Comparison of ENCODE assay signal across 8 cellular contexts in the genomic region with DNA sequence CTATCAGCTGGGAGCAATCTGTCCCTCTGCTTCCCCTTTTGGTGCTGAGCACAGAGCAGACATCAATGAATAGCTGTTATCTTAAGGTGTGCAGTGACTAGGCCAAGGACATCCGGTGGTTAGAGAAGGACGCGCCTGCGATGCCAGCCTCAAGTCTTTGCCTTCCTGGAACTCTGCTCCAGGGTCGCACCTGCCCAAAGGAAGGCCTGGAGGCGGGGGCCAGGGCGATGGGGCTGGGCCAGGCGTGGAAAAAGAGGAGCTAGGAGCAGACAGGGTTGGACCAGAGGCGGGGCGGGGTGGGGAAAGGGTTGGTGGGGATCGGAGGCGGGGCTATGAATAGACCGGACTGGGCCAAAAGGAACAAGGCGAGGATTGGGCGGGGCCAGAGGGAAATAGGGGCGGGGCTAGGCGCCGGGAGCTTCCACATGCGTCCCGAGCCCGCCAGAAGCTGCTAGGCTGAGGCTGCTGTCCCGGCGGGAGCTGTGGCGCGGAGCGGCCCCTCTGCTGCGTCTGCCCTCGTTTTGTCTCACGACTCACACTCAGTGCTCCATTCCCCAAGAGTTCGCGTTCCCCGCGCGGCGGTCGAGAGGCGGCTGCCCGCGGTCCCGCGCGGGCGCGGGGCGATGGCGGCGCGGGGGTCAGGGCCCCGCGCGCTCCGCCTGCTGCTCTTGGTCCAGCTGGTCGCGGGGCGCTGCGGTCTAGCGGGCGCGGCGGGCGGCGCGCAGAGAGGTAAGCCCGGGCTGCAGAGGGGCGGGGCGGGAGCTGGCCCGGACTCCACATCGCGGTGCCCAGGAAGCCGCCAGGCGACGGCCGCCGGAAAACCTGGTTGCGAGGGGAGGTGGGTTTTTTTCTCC. TPM values are rescaled to one million over a fixed set of nuclear protein-coding genes. Genes with fewer than 3 reads are reported as not detected.
A peak's percentile ranks its signal among the peaks of the same experiment; 100 is the strongest.
DNase-seq lines count a peak whose midpoint lies in the region; ATAC-seq and TF ChIP-seq lines count a peak whose summit lies in the region.

CHRNA5 (plus strand) TSS at position 424 of the 854 bp plus-strand sequence; CDS start at position 624, 200 bp downstream.

- peaks cover 26% of the 10 kb centered on the region for H3K4me1 Mint-ChIP-seq in activated CD4-positive, alpha-beta T cell treated with anti-CD3 and anti-CD28 coated beads, Interleukin-2, amount 10 ng/mL, durations not matched to agents 7 days and 5 days

- peaks cover 0 to 6% of the 10 kb centered on the region in 2 donors for H3K27me3 ChIP-seq in duodenal mucosa (ENCODE audit: control insufficient read depth in 1 of 2, insufficient read depth in 2 of 2, low read length in 2 of 2)

- H3K9me3 Mint-ChIP-seq in activated CD4-positive, alpha-beta T cell treated with anti-CD3 and anti-CD28 coated beads, Interleukin-2, amount 10 ng/mL, durations not matched to agents 7 days and 5 days = no peaks in the 10 kb centered on the region

- H3K9ac ChIP-seq in duodenal mucosa (ENCODE audit: low read depth in 1 of 2, low read length in 2 of 2) = peak within 1 kb of the TSS; percentile 68 to 77

- H3K27me3 Mint-ChIP-seq in activated CD4-positive, alpha-beta T cell treated with anti-CD3 and anti-CD28 coated beads, Interleukin-2, amount 10 ng/mL, durations not matched to agents 7 days and 5 days = peaks cover 28% of the 10 kb centered on the region

- TF ChIP-seq CTCF in AG09319 (IDR thresholded peaks at IDR 0.05; ENCODE audit: low read depth, low read length) = no peak

- H3K36me3 Mint-ChIP-seq in activated CD4-positive, alpha-beta T cell treated with anti-CD3 and anti-CD28 coated beads, Interleukin-2, amount 10 ng/mL, durations not matched to agents 7 days and 5 days (ENCODE audit: low read depth) = no peaks in the 10 kb centered on the region

- H3K4me1 ChIP-seq in duodenal mucosa (ENCODE audit: control insufficient read depth in 1 of 2, insufficient read depth in 2 of 2, low read length in 2 of 2) = peaks cover 7 to 17% of the 10 kb centered on the region in 2 donors

- peak within 1 kb of the TSS; percentile 76 to 82 for H3K4me3 ChIP-seq in duodenal mucosa (ENCODE audit: low read depth in 1 of 2, low read length in 2 of 2)

- ATAC-seq in GM19043 (IDR thresholded peaks at IDR 0.05; ENCODE audit: low read depth, unreplicated experiment) = peak; percentile 66
- ATAC-seq in HG03439 (IDR thresholded peaks at IDR 0.05; ENCODE audit: unreplicated experiment) = peak; percentile 68

- DNase-seq in AG09319 (ENCODE audit: extremely low read depth, low read depth) (peak; percentile 27), NCI-H524 (lab: John Stamatoyannopoulos, UW) (peak; percentile 79 to 90), lung microvascular endothelial cell (ENCODE audit: low read depth in 2 of 2) (peak; percentile 76 to 80)
- peak; percentile 69 for DNase-seq in activated CD4-positive, alpha-beta T cell treated with anti-CD3 and anti-CD28 coated beads, Interleukin-2, amount 10 ng/mL, durations not matched to agents 7 days and 5 days
- DNase-seq in stimulated activated CD8-positive, alpha-beta memory T cell treated with anti-CD3 and anti-CD28 coated beads, Interleukin-15, amount 100 ng/mL, for 24 hours (ENCODE audit: low read depth) = peak; percentile 57

- no peak within 1 kb of the TSS for H3K27ac ChIP-seq in duodenal mucosa (ENCODE audit: low read depth, low read length)

- H3K9me3 ChIP-seq in duodenal mucosa (ENCODE audit: control insufficient read depth in 1 of 2, low read length in 2 of 2) = no peaks in the 10 kb centered on the region

- H3K27ac Mint-ChIP-seq in activated CD4-positive, alpha-beta T cell treated with anti-CD3 and anti-CD28 coated beads, Interleukin-2, amount 10 ng/mL, durations not matched to agents 7 days and 5 days = peak within 1 kb of the TSS; percentile 83

- H3K36me3 ChIP-seq in duodenal mucosa (ENCODE audit: control insufficient read depth in 1 of 2, insufficient read depth in 2 of 2, low read length in 2 of 2) = no peaks in the 10 kb centered on the region

- CTCF ChIA-PET in activated CD4-positive, alpha-beta T cell treated with anti-CD3 and anti-CD28 coated beads, Interleukin-2, amount 10 ng/mL, durations not matched to agents 7 days and 5 days (lab: Charles Lee) = interaction anchor here (1.0 to 2.6 kb wide), 5 partner anchors 13 to 146 kb away, joined by 3 to 11 read pairs (median 4); no protein-coding TSS in a partner anchor

- POLR2A ChIA-PET in activated CD4-positive, alpha-beta T cell treated with anti-CD3 and anti-CD28 coated beads, Interleukin-2, amount 10 ng/mL, durations not matched to agents 7 days and 5 days (lab: Charles Lee) = interaction anchor here (0.6 kb wide), 1 partner anchor 13 kb away, joined by 3 read pairs; no protein-coding TSS in a partner anchor

- peak within 1 kb of the TSS; percentile 80 for H3K4me3 Mint-ChIP-seq in activated CD4-positive, alpha-beta T cell treated with anti-CD3 and anti-CD28 coated beads, Interleukin-2, amount 10 ng/mL, durations not matched to agents 7 days and 5 days

RNA-seq across cellular contexts. Expression of gene CHRNA5, which starts in this region (rescaled TPM):
- total RNA-seq in activated CD4-positive, alpha-beta T cell treated with anti-CD3 and anti-CD28 coated beads, Interleukin-2, amount 10 ng/mL, durations not matched to agents 7 days and 5 days = 1 to 10 TPM; 2.4 to 4.0 TPM
- total RNA-seq in lung microvascular endothelial cell = 1.8 and 2.4 TPM in 2 replicates

Comparison
In these comparisons a context has a peak if more than half of its experiments do, and no peak if none do; other contexts are left out.
1. DNase-seq: peak in every context shown above with its lines; median percentile 84 in NCI-H524; 78 in lung microvascular endothelial cell; 69 in activated CD4-positive, alpha-beta T cell treated with anti-CD3 and anti-CD28 coated beads, Interleukin-2, amount 10 ng/mL, durations not matched to agents 7 days and 5 days; 57 in stimulated activated CD8-positive, alpha-beta memory T cell treated with anti-CD3 and anti-CD28 coated beads, Interleukin-15, amount 100 ng/mL, for 24 hours; 27 in AG09319.